Comparison of ENCODE assay signal across 30 cellular contexts in the genomic region with DNA sequence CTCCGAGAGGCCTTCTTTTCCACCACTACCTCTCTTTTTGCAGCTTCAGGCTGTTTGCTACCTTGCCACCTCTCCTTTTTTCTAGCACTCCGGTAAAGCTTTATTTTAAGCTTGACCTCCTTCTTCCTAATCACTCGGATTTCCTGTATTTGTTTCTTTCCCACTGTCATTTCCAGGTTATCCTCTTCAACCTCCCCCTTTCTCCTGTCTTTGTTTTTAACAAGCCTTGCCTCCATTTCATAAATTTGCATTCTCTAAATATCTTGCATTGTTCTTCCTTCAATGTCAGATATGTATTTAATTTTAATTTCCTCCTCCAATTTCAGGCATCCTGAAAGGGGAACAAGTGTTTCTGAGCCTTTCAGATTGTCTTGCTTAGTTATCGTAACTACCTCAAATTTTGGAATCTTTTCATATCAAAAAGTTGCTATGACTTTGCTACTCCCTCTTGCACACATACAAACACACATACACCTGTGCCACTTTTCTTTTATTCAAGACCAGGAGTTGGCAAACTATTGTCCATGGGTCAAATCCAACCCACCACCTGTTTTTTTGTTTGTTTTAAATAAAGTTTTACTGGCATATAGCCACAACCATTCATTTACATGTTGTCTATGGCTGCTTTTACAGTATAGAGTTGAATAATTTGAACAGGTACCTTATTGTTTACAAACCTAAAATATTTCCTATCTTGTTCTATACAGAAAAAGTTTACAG. TPM values are rescaled to one million over a fixed set of nuclear protein-coding genes. Genes with fewer than 3 reads are reported as not detected.
A peak's percentile ranks its signal among the peaks of the same experiment; 100 is the strongest.
DNase-seq lines count a peak whose midpoint lies in the region; TF ChIP-seq lines count a peak whose summit lies in the region.
"Had no signal": no experiment of that assay in that cellular context is flagged by ENCODE, and none has a peak within 500 bp of the region (broad histone marks: within the 10 kb centered on the region; RNA-seq: fewer than 3 reads in every experiment).

No MANE protein-coding gene starts in this region.

- intact Hi-C loops in spleen (cut with DNase I; ENCODE audit: low total_unique reads) = no loop called here

- H3K9me3 ChIP-seq in spleen = no peaks in the 10 kb centered on the region
- no peaks in the 10 kb centered on the region for H3K9me3 ChIP-seq in HAP-1
- H3K9me3 ChIP-seq: neutrophil, prostate gland, SK-N-SH, transverse colon had no signal

- TF ChIP-seq POLR2A in spleen (IDR thresholded peaks at IDR 0.05) = no peak

- H3K4me1 ChIP-seq in spleen (peaks cover 5 to 69% (median 37%) of the 10 kb centered on the region in 6 donors), HAP-1 (no peaks in the 10 kb centered on the region)
- H3K4me1 ChIP-seq: prostate gland had no signal

- no peak overlapping the region for H3K4me3 ChIP-seq in spleen
- H3K4me3 ChIP-seq in HAP-1 = no peak overlapping the region
- H3K4me3 ChIP-seq: hepatocyte, PC-9, prostate gland, transverse colon had no signal

- H3K27me3 ChIP-seq in spleen (replicated peaks in 1 of 7) (no peaks in the 10 kb centered on the region), HAP-1 (ENCODE audit: low read depth) (no peaks in the 10 kb centered on the region)
- H3K27me3 ChIP-seq: hepatocyte, transverse colon had no signal

- WGBS in spleen, 5 donors = 46 to 73% (median 63%) methylated on average over 4 of the region's 4 CpGs

- H3K36me3 ChIP-seq in spleen (no peaks in the 10 kb centered on the region), HAP-1 (replicated peaks) (no peaks in the 10 kb centered on the region)
- H3K36me3 ChIP-seq: neutrophil, prostate gland, transverse colon had no signal

- DNase-seq in DMS53 (lab: John Stamatoyannopoulos, UW) (peak; percentile 36), DMS53 treated with DMSO at 0.1 percent for 48 hours (lab: John Stamatoyannopoulos, UW; ENCODE audit: unreplicated experiment) (no peak), dermis blood vessel endothelial cell (peak; percentile 72), iPS-NIHi11 (ENCODE audit: low spot score) (peak; percentile 22), spleen (no peak), DMS153 treated with DMSO at 0.1 percent for 48 hours (lab: John Stamatoyannopoulos, UW; ENCODE audit: unreplicated experiment) (no peak), HAP-1 (ENCODE audit: low spot score in 2 of 2) (no peak), NCI-H128 (lab: John Stamatoyannopoulos, UW; ENCODE audit: unreplicated experiment) (no peak)
- DNase-seq: activated B cell treated with CpG ODN at 0.5 μM for 24 hours; activated CD4-positive, alpha-beta T cell treated with anti-CD3 and anti-CD28 coated beads, Interleukin-2, amount 10 ng/mL, durations not matched to agents 7 days and 5 days; aorta; C1 segment of cervical spinal cord; COR-L47; DMS79; effector CD4-positive, alpha-beta T cell; HCEC 1CT; immature natural killer cell; IMR-90; left colon; NCI-H1694; NCI-H2171; PC-9; SK-N-SH; stimulated activated CD4-positive, alpha-beta T cell treated with anti-CD3 and anti-CD28 coated beads, Interleukin-15, amount 100 ng/mL, for 24 hours; stimulated activated CD4-positive, alpha-beta T cell treated with anti-CD3 and anti-CD28 coated beads, Interleukin-4, amount 100 ng/mL, for 4 hours; transverse colon had no signal

- peak overlapping the region in 7 of 8 donors; percentile 47 to 76 (median 58) for H3K27ac ChIP-seq in spleen
- H3K27ac ChIP-seq: 22Rv1, hepatocyte, neutrophil, PC-9, prostate gland had no signal

- in situ Hi-C loops in HAP-1 (cut with MboI; ENCODE audit: low sequenced_read_pairs) = no loop called here

- no peak for TF ChIP-seq CTCF in spleen (IDR thresholded peaks at IDR 0.05 in 8 of 11, conservative IDR thresholded peaks at IDR 0.05 in 3 of 11)

RNA-seq across cellular contexts. Expression of a gene that starts 22.7 kb away (rescaled TPM):
- total RNA-seq in dermis blood vessel endothelial cell (37.1 and 50.0 TPM in 2 replicates), spleen (10 to 100 TPM; 38.4 to 58.2 (median 46.7) TPM)
- 10 to 100 TPM in 2 of 3 donors, 1 to 10 TPM in 1; 10.0 to 20.5 (median 15.9) TPM for polyA plus RNA-seq in spleen
- total RNA-seq: activated B cell treated with CpG ODN at 0.5 μM for 24 hours; activated CD4-positive, alpha-beta T cell treated with anti-CD3 and anti-CD28 coated beads, Interleukin-2, amount 10 ng/mL, durations not matched to agents 7 days and 5 days had no signal
- polyA plus RNA-seq: immature natural killer cell had no signal

Comparison
In these comparisons a context has a peak if more than half of its experiments do, and no peak if none do; other contexts are left out.
1. DNase-seq: peak in DMS53 (single experiment), dermis blood vessel endothelial cell (single experiment) and iPS-NIHi11 (single experiment); none in DMS53 treated with DMSO at 0.1 percent for 48 hours (single experiment), spleen (single experiment), DMS153 treated with DMSO at 0.1 percent for 48 hours (single experiment), HAP-1 (0 of 2) and NCI-H128 (single experiment).